In the genomic region with DNA sequence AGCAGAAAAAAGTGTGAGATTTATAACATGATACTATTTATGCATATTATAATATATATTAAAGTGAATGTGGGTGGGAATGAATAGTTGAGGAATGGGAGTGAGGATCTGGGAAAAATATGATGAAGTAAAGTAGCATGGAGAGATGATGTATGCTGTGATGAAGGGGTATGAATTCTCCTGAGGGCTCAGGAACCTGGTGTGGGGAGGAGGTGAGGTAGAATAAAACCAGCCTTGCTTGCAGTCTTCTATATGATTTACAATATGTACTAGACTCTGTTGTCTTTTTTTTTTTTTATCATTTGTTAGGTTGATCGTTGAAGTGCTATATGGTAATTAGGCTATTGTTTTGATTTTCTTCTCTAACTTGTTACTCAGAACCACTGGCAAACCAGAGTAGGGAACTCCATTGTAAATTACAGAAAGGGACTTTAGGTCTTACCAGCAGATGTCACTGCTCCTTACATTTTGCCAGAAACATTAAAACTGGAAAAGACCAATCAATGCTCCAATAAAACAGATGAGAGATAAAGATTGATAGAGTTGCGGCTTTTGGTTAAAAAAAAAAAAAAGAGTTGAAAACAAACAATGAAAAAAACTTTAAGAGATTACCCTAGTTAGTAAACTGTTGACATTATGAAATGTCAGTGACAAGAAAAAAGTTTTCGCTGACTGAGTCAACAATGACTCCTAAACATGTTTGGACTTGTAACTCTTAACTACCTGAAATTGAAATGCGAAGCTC, we compare ENCODE assay signal across 9 cellular contexts. TPM values are rescaled to one million over a fixed set of nuclear protein-coding genes. Genes with fewer than 3 reads are reported as not detected.
DNase-seq lines count a peak whose midpoint lies in the region; ATAC-seq lines count a peak whose summit lies in the region.
"Had no signal": no experiment of that assay in that cellular context is flagged by ENCODE, and none has a peak within 500 bp of the region (broad histone marks: within the 10 kb centered on the region; RNA-seq: fewer than 3 reads in every experiment).

No MANE protein-coding gene starts in this region.

- DNase-seq in activated T-cell treated with anti-CD3 and anti-CD28 coated beads, Interleukin-2, amount 50 U/mL, for 72 hours = no peak
- no peak for DNase-seq in activated T-cell treated with anti-CD3 and anti-CD28 coated beads, Interleukin-2, amount 50 U/mL, for 1 hour
- peak; percentile 3 for DNase-seq in NCI-H2171 (lab: John Stamatoyannopoulos, UW)
- peak; percentile 33 to 64 for DNase-seq in dermis microvascular lymphatic vessel endothelial cell (ENCODE audit: low read depth in 2 of 2)
- DNase-seq in midbrain (lab: John Stamatoyannopoulos, UW) = peak; percentile 74
- no peak for DNase-seq in stimulated activated CD8-positive, alpha-beta memory T cell treated with anti-CD3 and anti-CD28 coated beads, Interleukin-4, amount 100 ng/mL, for 48 hours
- DNase-seq in 8988T = no peak
- DNase-seq: activated naive CD8-positive, alpha-beta T cell treated with anti-CD3 and anti-CD28 coated beads, Interleukin-2, amount 10 ng/mL, durations not matched to agents 7 days and 5 days had no signal

- no peak overlapping the region for H3K4me3 Mint-ChIP-seq in activated T-cell treated with anti-CD3 and anti-CD28 coated beads, Interleukin-2, amount 50 U/mL, for 72 hours
- H3K4me3 Mint-ChIP-seq: activated naive CD8-positive, alpha-beta T cell treated with anti-CD3 and anti-CD28 coated beads, Interleukin-2, amount 10 ng/mL, durations not matched to agents 7 days and 5 days had no signal

- ATAC-seq in activated T-cell treated with anti-CD3 and anti-CD28 coated beads, Interleukin-2, amount 50 U/mL, for 72 hours (replicated peaks in 1 of 2) = peak; percentile 25 to 29
- no peak for ATAC-seq in HG03025 (IDR thresholded peaks at IDR 0.05; ENCODE audit: low FRiP score, unreplicated experiment)

- H3K4me1 Mint-ChIP-seq in activated T-cell treated with anti-CD3 and anti-CD28 coated beads, Interleukin-2, amount 50 U/mL, for 72 hours (ENCODE audit: low read depth) = no peaks in the 10 kb centered on the region

- H3K9me3 Mint-ChIP-seq in activated T-cell treated with anti-CD3 and anti-CD28 coated beads, Interleukin-2, amount 50 U/mL, for 72 hours = no peaks in the 10 kb centered on the region
- H3K9me3 Mint-ChIP-seq: activated naive CD8-positive, alpha-beta T cell treated with anti-CD3 and anti-CD28 coated beads, Interleukin-2, amount 10 ng/mL, durations not matched to agents 7 days and 5 days had no signal

- no peaks in the 10 kb centered on the region for H3K36me3 Mint-ChIP-seq in activated T-cell treated with anti-CD3 and anti-CD28 coated beads, Interleukin-2, amount 50 U/mL, for 72 hours (ENCODE audit: insufficient read depth in 2 of 2)
- H3K36me3 Mint-ChIP-seq: activated naive CD8-positive, alpha-beta T cell treated with anti-CD3 and anti-CD28 coated beads, Interleukin-2, amount 10 ng/mL, durations not matched to agents 7 days and 5 days had no signal

- no peaks in the 10 kb centered on the region for H3K27me3 Mint-ChIP-seq in activated T-cell treated with anti-CD3 and anti-CD28 coated beads, Interleukin-2, amount 50 U/mL, for 72 hours (ENCODE audit: low read depth)
- H3K27me3 Mint-ChIP-seq: activated naive CD8-positive, alpha-beta T cell treated with anti-CD3 and anti-CD28 coated beads, Interleukin-2, amount 10 ng/mL, durations not matched to agents 7 days and 5 days had no signal

- H3K27ac Mint-ChIP-seq in activated T-cell treated with anti-CD3 and anti-CD28 coated beads, Interleukin-2, amount 50 U/mL, for 72 hours = peak overlapping the region; percentile 27
- H3K27ac Mint-ChIP-seq: activated naive CD8-positive, alpha-beta T cell treated with anti-CD3 and anti-CD28 coated beads, Interleukin-2, amount 10 ng/mL, durations not matched to agents 7 days and 5 days had no signal

RNA-seq across cellular contexts. Expression of gene ATL1, which starts 39.9 kb away (rescaled TPM):
- under 1 TPM; 0.77 to 0.93 TPM for total RNA-seq in activated T-cell treated with anti-CD3 and anti-CD28 coated beads, Interleukin-2, amount 50 U/mL, for 72 hours
- total RNA-seq in dermis microvascular lymphatic vessel endothelial cell = 0.76 and 0.90 TPM in 2 replicates

Comparison
In these comparisons a context has a peak if more than half of its experiments do, and no peak if none do; other contexts are left out.
1. DNase-seq: peak in NCI-H2171 (single experiment), dermis microvascular lymphatic vessel endothelial cell (2 of 2) and midbrain (single experiment); none in activated T-cell treated with anti-CD3 and anti-CD28 coated beads, Interleukin-2, amount 50 U/mL, for 72 hours (0 of 2), activated T-cell treated with anti-CD3 and anti-CD28 coated beads, Interleukin-2, amount 50 U/mL, for 1 hour (single experiment), stimulated activated CD8-positive, alpha-beta memory T cell treated with anti-CD3 and anti-CD28 coated beads, Interleukin-4, amount 100 ng/mL, for 48 hours (single experiment) and 8988T (single experiment).